In the genomic region with DNA sequence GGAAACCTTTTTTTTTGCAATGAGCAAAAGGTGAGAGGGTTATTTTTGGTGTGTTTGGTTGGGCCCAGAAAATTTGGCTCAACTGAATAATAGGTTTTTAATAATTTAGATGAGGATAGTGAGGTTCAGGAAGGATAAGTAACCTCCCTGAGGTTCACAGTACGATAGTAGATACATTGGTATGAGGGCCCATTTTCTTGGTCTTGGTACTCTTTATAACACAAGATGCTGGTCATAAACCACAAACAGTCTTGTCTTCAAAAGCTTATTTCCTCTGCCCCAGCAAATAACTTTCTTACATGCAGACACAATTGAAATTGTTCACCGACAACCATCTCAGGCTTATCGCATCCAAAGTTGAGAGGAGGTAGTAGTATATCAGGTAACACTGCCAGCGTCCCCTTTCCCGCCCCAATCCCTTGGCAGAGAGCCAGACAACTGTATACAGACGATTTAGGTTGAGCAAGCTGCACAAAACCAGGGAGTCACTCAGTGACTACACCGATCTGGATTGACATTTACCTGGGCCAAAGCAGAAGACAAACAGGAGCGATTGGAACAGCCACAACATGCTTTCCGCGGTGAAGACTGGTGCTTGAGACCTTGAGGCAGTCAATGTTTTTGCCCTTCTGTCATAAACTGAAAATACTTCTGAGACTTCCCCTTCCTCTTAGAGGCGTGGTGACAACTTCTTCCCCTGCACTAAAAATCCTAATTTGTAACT, we compare ENCODE assay signal across 9 cellular contexts. TPM values are rescaled to one million over a fixed set of nuclear protein-coding genes. Genes with fewer than 3 reads are reported as not detected.
A peak's percentile ranks its signal among the peaks of the same experiment; 100 is the strongest.
DNase-seq lines count a peak whose midpoint lies in the region; ATAC-seq and TF ChIP-seq lines count a peak whose summit lies in the region.
"Had no signal": no experiment of that assay in that cellular context is flagged by ENCODE, and none has a peak within 500 bp of the region (broad histone marks: within the 10 kb centered on the region; RNA-seq: fewer than 3 reads in every experiment).

A gene (minus strand): TSS at position 634 of the 724 bp plus-strand sequence. CDS start 63 bp downstream, at position 571.

- H3K9me3 Mint-ChIP-seq in dendritic cell treated with granulocyte-macrophage colony-stimulating factor and Interleukin-4, amounts not matched to agents 40 ng/mL and 50 ng/mL, for 4 days, result peaks cover 17% of the 10 kb centered on the region

- H3K4me3 ChIP-seq in vagina, result peak within 1 kb of the TSS in 1 of 2 donors; percentile 24

- H3K9me3 ChIP-seq in vagina, result no peaks in the 10 kb centered on the region

- H3K27me3 Mint-ChIP-seq in dendritic cell treated with granulocyte-macrophage colony-stimulating factor and Interleukin-4, amounts not matched to agents 40 ng/mL and 50 ng/mL, for 4 days, result peaks cover 3% of the 10 kb centered on the region

- peak within 1 kb of the TSS; percentile 20 for H3K4me3 Mint-ChIP-seq in dendritic cell treated with granulocyte-macrophage colony-stimulating factor and Interleukin-4, amounts not matched to agents 40 ng/mL and 50 ng/mL, for 4 days

- TF ChIP-seq POLR2A in vagina (IDR thresholded peaks at IDR 0.05), result no peak

- intact Hi-C loops in Right ventricle myocardium inferior (cut with DNase I) (no loop called here), left ventricle myocardium superior (cut with micrococcal nuclease) (no loop called here), vagina (cut with DNase I) (no loop called here)
- intact Hi-C loops in T-helper 1 cell treated with Interleukin-12 subunit alpha and Interleukin-12 subunit beta and Interleukin-4 antibody, amounts not matched to agents 30 ng/mL and 1 ng/mL, for 36 hours (cut with micrococcal nuclease), result loop anchor here (1.0 to 5.0 kb wide), 6 partner anchors 18 to 260 kb away; a partner anchor contains a TSS
- intact Hi-C loops in dendritic cell treated with granulocyte-macrophage colony-stimulating factor and Interleukin-4, amounts not matched to agents 40 ng/mL and 50 ng/mL, for 4 days (cut with micrococcal nuclease), result no loop called here

- peak within 1 kb of the TSS; percentile 72 for H3K27ac Mint-ChIP-seq in dendritic cell treated with granulocyte-macrophage colony-stimulating factor and Interleukin-4, amounts not matched to agents 40 ng/mL and 50 ng/mL, for 4 days

- DNase-seq in Right ventricle myocardium inferior (ENCODE audit: missing footprints) (peak; percentile 65), left ventricle myocardium superior (no peak), NCI-H1417 treated with DMSO at 0.1 percent for 48 hours (lab: John Stamatoyannopoulos, UW) (no peak), vagina (ENCODE audit: extremely low spot score in 2 of 2) (no peak)

- no peak for TF ChIP-seq CTCF in vagina (IDR thresholded peaks at IDR 0.05)

- no peaks in the 10 kb centered on the region for H3K27me3 ChIP-seq in vagina

- H3K36me3 Mint-ChIP-seq in dendritic cell treated with granulocyte-macrophage colony-stimulating factor and Interleukin-4, amounts not matched to agents 40 ng/mL and 50 ng/mL, for 4 days (ENCODE audit: low read depth), result no peaks in the 10 kb centered on the region

- no peaks in the 10 kb centered on the region for H3K4me1 ChIP-seq in vagina

- no peak for ATAC-seq in Right ventricle myocardium inferior
- ATAC-seq in left ventricle myocardium superior, result no peak
- ATAC-seq in GM18517 (IDR thresholded peaks at IDR 0.05; ENCODE audit: unreplicated experiment), result no peak
- no peak for ATAC-seq in HG02970 (IDR thresholded peaks at IDR 0.05; ENCODE audit: low FRiP score, unreplicated experiment)

- H3K36me3 ChIP-seq in vagina, result no peaks in the 10 kb centered on the region

- peaks cover 31% of the 10 kb centered on the region for H3K4me1 Mint-ChIP-seq in dendritic cell treated with granulocyte-macrophage colony-stimulating factor and Interleukin-4, amounts not matched to agents 40 ng/mL and 50 ng/mL, for 4 days (ENCODE audit: low read depth)

- H3K27ac ChIP-seq in vagina, result no peak within 1 kb of the TSS

RNA-seq across cellular contexts. Expression of the gene that starts here (rescaled TPM):
- total RNA-seq in Right ventricle myocardium inferior, result 0.46 TPM
- total RNA-seq in left ventricle myocardium superior, result 0.59 TPM
- 34.0 and 35.2 TPM in 2 replicates for total RNA-seq in T-helper 1 cell treated with Interleukin-12 subunit alpha and Interleukin-12 subunit beta and Interleukin-4 antibody, amounts not matched to agents 30 ng/mL and 1 ng/mL, for 36 hours
- total RNA-seq in vagina, result 8.6 TPM
- total RNA-seq: lung microvascular endothelial cell had no signal

Comparison
In these comparisons a context has a peak if more than half of its experiments do, and no peak if none do; other contexts are left out.
1. Peak in DNase-seq in Right ventricle myocardium inferior; RNA of the gene not detected or under 1 TPM.